Comparison of ENCODE assay signal across 19 cellular contexts in genomic region chr20:20956586-20956985, GRCh38.
DNase-seq lines count a peak whose midpoint lies in the region.
"Had no signal": no experiment of that assay in that cellular context is flagged by ENCODE, and none has a peak within 500 bp of the region (broad histone marks: within the 10 kb centered on the region; RNA-seq: fewer than 3 reads in every experiment).

No MANE protein-coding gene starts in this region.

- H3K36me3 Mint-ChIP-seq in activated naive CD4-positive, alpha-beta T cell treated with anti-CD3 and anti-CD28 coated beads, Interleukin-2, amount 10 ng/mL, durations not matched to agents 7 days and 5 days = no peaks in the 10 kb centered on the region
- H3K36me3 Mint-ChIP-seq: activated naive CD4-positive, alpha-beta T cell treated with anti-CD3 and anti-CD28 coated beads, Interleukin-2, amount 50 U/mL, for 24 hours had no signal

- peak; percentile 59 for DNase-seq in NCI-H2171 treated with DMSO at 0.1 percent for 48 hours (lab: John Stamatoyannopoulos, UW)
- DNase-seq in NCI-H2171 (lab: John Stamatoyannopoulos, UW) = no peak
- DNase-seq in amygdala (lab: John Stamatoyannopoulos, UW) = peak in 50 of 56 donors; percentile 6 to 71 (median 38)
- DNase-seq in medulla oblongata (ENCODE audit: extremely low spot score) = peak; percentile 87
- no peak for DNase-seq in activated naive CD4-positive, alpha-beta T cell treated with anti-CD3 and anti-CD28 coated beads, Interleukin-2, amount 10 ng/mL, durations not matched to agents 7 days and 5 days
- DNase-seq in activated effector memory CD4-positive, alpha-beta T cell treated with anti-CD3 and anti-CD28 coated beads, Interleukin-2, amount 50 U/mL, for 16 hours = no peak
- no peak for DNase-seq in stimulated activated CD4-positive, alpha-beta T cell treated with anti-CD3 and anti-CD28 coated beads, Interleukin-4, amount 100 ng/mL, for 24 hours
- no peak for DNase-seq in AML-193 (lab: John Stamatoyannopoulos, UW)
- DNase-seq: activated CD4-positive, CD25-positive, alpha-beta regulatory T cell; activated CD8-positive, alpha-beta memory T cell treated with anti-CD3 and anti-CD28 coated beads for 24 hours; activated T-cell treated with anti-CD3 and anti-CD28 coated beads, Interleukin-2, amount 50 U/mL, for 48 hours; heart left ventricle; IMR-90; lower lobe of right lung; small intestine; stimulated activated CD4-positive, alpha-beta T cell treated with anti-CD3 and anti-CD28 coated beads, Interleukin-2, amount 100 ng/mL, for 48 hours; stomach had no signal

- no peaks in the 10 kb centered on the region for H3K4me1 Mint-ChIP-seq in activated naive CD4-positive, alpha-beta T cell treated with anti-CD3 and anti-CD28 coated beads, Interleukin-2, amount 10 ng/mL, durations not matched to agents 7 days and 5 days
- H3K4me1 Mint-ChIP-seq: activated naive CD4-positive, alpha-beta T cell treated with anti-CD3 and anti-CD28 coated beads, Interleukin-2, amount 50 U/mL, for 24 hours had no signal

- H3K9me3 Mint-ChIP-seq in activated naive CD4-positive, alpha-beta T cell treated with anti-CD3 and anti-CD28 coated beads, Interleukin-2, amount 10 ng/mL, durations not matched to agents 7 days and 5 days = no peaks in the 10 kb centered on the region
- H3K9me3 Mint-ChIP-seq: activated naive CD4-positive, alpha-beta T cell treated with anti-CD3 and anti-CD28 coated beads, Interleukin-2, amount 50 U/mL, for 24 hours; endodermal cell had no signal

- peaks cover 4% of the 10 kb centered on the region for H3K27me3 Mint-ChIP-seq in activated naive CD4-positive, alpha-beta T cell treated with anti-CD3 and anti-CD28 coated beads, Interleukin-2, amount 10 ng/mL, durations not matched to agents 7 days and 5 days

- no peak overlapping the region for H3K4me3 Mint-ChIP-seq in activated naive CD4-positive, alpha-beta T cell treated with anti-CD3 and anti-CD28 coated beads, Interleukin-2, amount 10 ng/mL, durations not matched to agents 7 days and 5 days
- H3K4me3 Mint-ChIP-seq: activated naive CD4-positive, alpha-beta T cell treated with anti-CD3 and anti-CD28 coated beads, Interleukin-2, amount 50 U/mL, for 24 hours; endodermal cell had no signal

- CTCF ChIA-PET in activated naive CD4-positive, alpha-beta T cell treated with anti-CD3 and anti-CD28 coated beads, Interleukin-2, amount 10 ng/mL, durations not matched to agents 7 days and 5 days (lab: Charles Lee) = no interaction called here

- no peak overlapping the region for H3K27ac Mint-ChIP-seq in activated naive CD4-positive, alpha-beta T cell treated with anti-CD3 and anti-CD28 coated beads, Interleukin-2, amount 10 ng/mL, durations not matched to agents 7 days and 5 days
- H3K27ac Mint-ChIP-seq: activated naive CD4-positive, alpha-beta T cell treated with anti-CD3 and anti-CD28 coated beads, Interleukin-2, amount 50 U/mL, for 24 hours; endodermal cell had no signal

Comparison
In these comparisons a context has a peak if more than half of its experiments do, and no peak if none do; other contexts are left out.
1. DNase-seq: peak in NCI-H2171 treated with DMSO at 0.1 percent for 48 hours (single experiment), amygdala (50 of 56) and medulla oblongata (single experiment); none in NCI-H2171 (single experiment), activated naive CD4-positive, alpha-beta T cell treated with anti-CD3 and anti-CD28 coated beads, Interleukin-2, amount 10 ng/mL, durations not matched to agents 7 days and 5 days (single experiment), activated effector memory CD4-positive, alpha-beta T cell treated with anti-CD3 and anti-CD28 coated beads, Interleukin-2, amount 50 U/mL, for 16 hours (single experiment), stimulated activated CD4-positive, alpha-beta T cell treated with anti-CD3 and anti-CD28 coated beads, Interleukin-4, amount 100 ng/mL, for 24 hours (single experiment) and AML-193 (0 of 2).